In genomic region chr6:7201732-7202541, GRCh38 we compare ENCODE assay signal across 9 cellular contexts.
DNase-seq lines count a peak whose midpoint lies in the region; ATAC-seq and TF ChIP-seq lines count a peak whose summit lies in the region.
"Had no signal": no experiment of that assay in that cellular context is flagged by ENCODE, and none has a peak within 500 bp of the region (broad histone marks: within the 10 kb centered on the region; RNA-seq: fewer than 3 reads in every experiment).

No MANE protein-coding gene starts in this region.

- H3K4me1 ChIP-seq in OCI-LY3 (ENCODE audit: low read length), result peaks cover 23% of the 10 kb centered on the region

- H3K27me3 Mint-ChIP-seq in activated T-helper 1 cell treated with anti-CD3 and anti-CD28 coated beads, Interleukin-12 subunit alpha, Interleukin-12 subunit beta, Interleukin-2, Interleukin-4 antibody, amounts not matched to agents 30 ng/mL and 10 ng/mL and 1 ng/mL, durations not matched to agents 14 hours and 24 hours and 36 hours (ENCODE audit: insufficient read depth), result no peaks in the 10 kb centered on the region
- H3K27me3 Mint-ChIP-seq: T-cell had no signal

- H3K79me2 ChIP-seq in OCI-LY3 (ENCODE audit: low read length), result no peaks in the 10 kb centered on the region; the same call in 1 of the 2 replicates

- peaks cover 15% of the 10 kb centered on the region for H4K20me1 ChIP-seq in OCI-LY3 (ENCODE audit: insufficient read depth, low read length)

- no peak for TF ChIP-seq CTCF in OCI-LY3 (IDR thresholded peaks at IDR 0.05; ENCODE audit: low read depth, low read length)

- DNase-seq in activated CD4-positive, CD25-positive, alpha-beta regulatory T cell treated with anti-CD3 and anti-CD28 coated beads, Interleukin-2, amount 50 U/mL, for 72 hours, result no peak
- peak; percentile 52 for DNase-seq in left cardiac atrium
- DNase-seq in superior temporal gyrus (ENCODE audit: extremely low spot score), result peak; percentile 72
- DNase-seq in SHP77 (lab: John Stamatoyannopoulos, UW), result no peak
- no peak for DNase-seq in activated T-helper 1 cell treated with anti-CD3 and anti-CD28 coated beads, Interleukin-12 subunit alpha, Interleukin-12 subunit beta, Interleukin-2, Interleukin-4 antibody, amounts not matched to agents 30 ng/mL and 10 ng/mL and 1 ng/mL, durations not matched to agents 14 hours and 24 hours and 36 hours (ENCODE audit: low spot score)

- peak overlapping the region; percentile 55 for H3K4me2 ChIP-seq in OCI-LY3 (ENCODE audit: low read length)

- peak; percentile 58 to 72 for ATAC-seq in activated CD4-positive, CD25-positive, alpha-beta regulatory T cell treated with anti-CD3 and anti-CD28 coated beads, Interleukin-2, amount 50 U/mL, for 24 hours
- ATAC-seq in HG02759 (IDR thresholded peaks at IDR 0.05; ENCODE audit: unreplicated experiment) (peak; percentile 94), left cardiac atrium (peak; percentile 68 to 81)

- H3K9me3 ChIP-seq in OCI-LY3 (ENCODE audit: insufficient read depth, low read length), result no peaks in the 10 kb centered on the region

- peak overlapping the region; percentile 67 for H3K27ac ChIP-seq in OCI-LY3 (ENCODE audit: low read length)

- H3K36me3 Mint-ChIP-seq in activated T-helper 1 cell treated with anti-CD3 and anti-CD28 coated beads, Interleukin-12 subunit alpha, Interleukin-12 subunit beta, Interleukin-2, Interleukin-4 antibody, amounts not matched to agents 30 ng/mL and 10 ng/mL and 1 ng/mL, durations not matched to agents 14 hours and 24 hours and 36 hours (ENCODE audit: low read depth), result peaks cover 8% of the 10 kb centered on the region

- no peaks in the 10 kb centered on the region for H3K27me3 ChIP-seq in OCI-LY3 (ENCODE audit: low read depth, low read length)

- H2AFZ ChIP-seq in OCI-LY3 (ENCODE audit: low read depth, low read length), result no peak overlapping the region

- H3K36me3 ChIP-seq in OCI-LY3 (replicated peaks; ENCODE audit: low read depth, low read length), result peaks cover 32% of the 10 kb centered on the region

- H3K27ac Mint-ChIP-seq in activated T-helper 1 cell treated with anti-CD3 and anti-CD28 coated beads, Interleukin-12 subunit alpha, Interleukin-12 subunit beta, Interleukin-2, Interleukin-4 antibody, amounts not matched to agents 30 ng/mL and 10 ng/mL and 1 ng/mL, durations not matched to agents 14 hours and 24 hours and 36 hours, result no peak overlapping the region

- no peaks in the 10 kb centered on the region for H3K9me3 Mint-ChIP-seq in activated T-helper 1 cell treated with anti-CD3 and anti-CD28 coated beads, Interleukin-12 subunit alpha, Interleukin-12 subunit beta, Interleukin-2, Interleukin-4 antibody, amounts not matched to agents 30 ng/mL and 10 ng/mL and 1 ng/mL, durations not matched to agents 14 hours and 24 hours and 36 hours
- H3K9me3 Mint-ChIP-seq: T-cell had no signal

- peaks cover 14% of the 10 kb centered on the region for H3K4me1 Mint-ChIP-seq in activated T-helper 1 cell treated with anti-CD3 and anti-CD28 coated beads, Interleukin-12 subunit alpha, Interleukin-12 subunit beta, Interleukin-2, Interleukin-4 antibody, amounts not matched to agents 30 ng/mL and 10 ng/mL and 1 ng/mL, durations not matched to agents 14 hours and 24 hours and 36 hours (ENCODE audit: low read depth)

- intact Hi-C loops in left cardiac atrium (cut with DNase I), result no loop called here
- intact Hi-C loops in activated T-helper 1 cell treated with anti-CD3 and anti-CD28 coated beads, Interleukin-12 subunit alpha, Interleukin-12 subunit beta, Interleukin-2, Interleukin-4 antibody, amounts not matched to agents 30 ng/mL and 10 ng/mL and 1 ng/mL, durations not matched to agents 14 hours and 24 hours and 36 hours (cut with micrococcal nuclease), result no loop called here

- H3K4me3 ChIP-seq in OCI-LY3 (ENCODE audit: low read length), result peak overlapping the region; percentile 36; the same call in 1 of the 2 replicates

- H3K9ac ChIP-seq in OCI-LY3 (ENCODE audit: low read length), result peak overlapping the region; percentile 15; the same call in 1 of the 2 replicates

- no peak overlapping the region for H3K4me3 Mint-ChIP-seq in activated T-helper 1 cell treated with anti-CD3 and anti-CD28 coated beads, Interleukin-12 subunit alpha, Interleukin-12 subunit beta, Interleukin-2, Interleukin-4 antibody, amounts not matched to agents 30 ng/mL and 10 ng/mL and 1 ng/mL, durations not matched to agents 14 hours and 24 hours and 36 hours

Comparison
In these comparisons a context has a peak if more than half of its experiments do, and no peak if none do; other contexts are left out.
1. DNase-seq: peak in left cardiac atrium (single experiment) and superior temporal gyrus (single experiment); none in activated CD4-positive, CD25-positive, alpha-beta regulatory T cell treated with anti-CD3 and anti-CD28 coated beads, Interleukin-2, amount 50 U/mL, for 72 hours (single experiment), SHP77 (0 of 2) and activated T-helper 1 cell treated with anti-CD3 and anti-CD28 coated beads, Interleukin-12 subunit alpha, Interleukin-12 subunit beta, Interleukin-2, Interleukin-4 antibody, amounts not matched to agents 30 ng/mL and 10 ng/mL and 1 ng/mL, durations not matched to agents 14 hours and 24 hours and 36 hours (single experiment).
2. Peak in every context shown above with its lines, with median percentiles within 50 percentile points of each other: ATAC-seq.